1 cellular context compared by ENCODE assay signal in genomic region chr14:104194016-104194415, GRCh38.
TF ChIP-seq lines count a peak whose summit lies in the region.

No MANE protein-coding gene starts in this region.

TF ChIP-seq in H1, 55 proteins besides CTCF, POLR2A, EP300 and RAD21:
- no peak for TF ChIP-seq CTBP2 (IDR thresholded peaks at IDR 0.05; ENCODE audit: borderline replicate concordance, insufficient read depth, insufficient read length, low read length)
- no peak for TF ChIP-seq BACH1 (IDR thresholded peaks at IDR 0.05; ENCODE audit: low read length)
- no peak for TF ChIP-seq KDM1A (IDR thresholded peaks at IDR 0.05; ENCODE audit: borderline replicate concordance, low read length)
- TF ChIP-seq KDM4A (IDR thresholded peaks at IDR 0.05; ENCODE audit: low read depth, low read length, severe bottlenecking): no peak
- TF ChIP-seq SUZ12 (IDR thresholded peaks at IDR 0.05; ENCODE audit: low read length): no peak
- TF ChIP-seq, protein P1, sequence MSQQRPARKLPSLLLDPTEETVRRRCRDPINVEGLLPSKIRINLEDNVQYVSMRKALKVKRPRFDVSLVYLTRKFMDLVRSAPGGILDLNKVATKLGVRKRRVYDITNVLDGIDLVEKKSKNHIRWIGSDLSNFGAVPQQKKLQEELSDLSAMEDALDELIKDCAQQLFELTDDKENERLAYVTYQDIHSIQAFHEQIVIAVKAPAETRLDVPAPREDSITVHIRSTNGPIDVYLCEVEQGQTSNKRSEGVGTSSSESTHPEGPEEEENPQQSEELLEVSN (IDR thresholded peaks at IDR 0.05): no peak
- no peak for TF ChIP-seq MAFK (IDR thresholded peaks at IDR 0.05; ENCODE audit: low read depth, low read length)
- TF ChIP-seq KDM5A (IDR thresholded peaks at IDR 0.05; ENCODE audit: low read length): no peak
- TF ChIP-seq RNF2 (IDR thresholded peaks at IDR 0.05; ENCODE audit: borderline replicate concordance, low read depth, low read length, missing control alignments, poor library complexity, severe bottlenecking): no peak
- no peak for TF ChIP-seq POLR2AphosphoS5 (IDR thresholded peaks at IDR 0.05; ENCODE audit: low read depth, low read length)
